15 cellular contexts compared by ENCODE assay signal in genomic region chr4:40718571-40718970, GRCh38. TPM values are rescaled to one million over a fixed set of nuclear protein-coding genes. Genes with fewer than 3 reads are reported as not detected.
DNase-seq lines count a peak whose midpoint lies in the region; ATAC-seq and TF ChIP-seq lines count a peak whose summit lies in the region.
"Had no signal": no experiment of that assay in that cellular context is flagged by ENCODE, and none has a peak within 500 bp of the region (broad histone marks: within the 10 kb centered on the region; RNA-seq: fewer than 3 reads in every experiment).

No MANE protein-coding gene starts in this region.

- H3K9me3 ChIP-seq in esophagus squamous epithelium (no peaks in the 10 kb centered on the region), right atrium auricular region (no peaks in the 10 kb centered on the region)

- peak overlapping the region; percentile 43 for H3K27ac Mint-ChIP-seq in activated T-cell treated with anti-CD3 and anti-CD28 coated beads, Interleukin-2, amount 50 U/mL, for 72 hours
- H3K27ac Mint-ChIP-seq in type B pancreatic cell = peak overlapping the region; percentile 83
- H3K27ac Mint-ChIP-seq: activated naive CD8-positive, alpha-beta T cell; B cell had no signal

- no peaks in the 10 kb centered on the region for H3K27me3 ChIP-seq in esophagus squamous epithelium
- H3K27me3 ChIP-seq in right atrium auricular region = no peaks in the 10 kb centered on the region

- no peaks in the 10 kb centered on the region for H3K27me3 Mint-ChIP-seq in activated T-cell treated with anti-CD3 and anti-CD28 coated beads, Interleukin-2, amount 50 U/mL, for 72 hours (ENCODE audit: low read depth)
- no peaks in the 10 kb centered on the region for H3K27me3 Mint-ChIP-seq in type B pancreatic cell
- H3K27me3 Mint-ChIP-seq: activated naive CD8-positive, alpha-beta T cell; B cell had no signal

- H3K36me3 ChIP-seq in esophagus squamous epithelium = no peaks in the 10 kb centered on the region
- H3K36me3 ChIP-seq in right atrium auricular region = no peaks in the 10 kb centered on the region

- WGBS in esophagus squamous epithelium, 2 donors = 51 to 56% methylated on average over 3 of the region's 3 CpGs

- TF ChIP-seq CTCF in esophagus squamous epithelium (IDR thresholded peaks at IDR 0.05) = no peak
- no peak for TF ChIP-seq CTCF in type B pancreatic cell (conservative IDR thresholded peaks at IDR 0.05)
- no peak for TF ChIP-seq CTCF in right atrium auricular region (IDR thresholded peaks at IDR 0.05)

- peak overlapping the region in 1 of 2 donors; percentile 24 for H3K4me3 Mint-ChIP-seq in activated T-cell treated with anti-CD3 and anti-CD28 coated beads, Interleukin-2, amount 50 U/mL, for 72 hours
- peak overlapping the region; percentile 53 for H3K4me3 Mint-ChIP-seq in type B pancreatic cell
- H3K4me3 Mint-ChIP-seq: activated naive CD8-positive, alpha-beta T cell; B cell had no signal

- H3K9me3 Mint-ChIP-seq in activated T-cell treated with anti-CD3 and anti-CD28 coated beads, Interleukin-2, amount 50 U/mL, for 72 hours = no peaks in the 10 kb centered on the region
- no peaks in the 10 kb centered on the region for H3K9me3 Mint-ChIP-seq in type B pancreatic cell

- H3K4me1 ChIP-seq in esophagus squamous epithelium (peaks cover 3 to 39% (median 4%) of the 10 kb centered on the region in 3 donors), right atrium auricular region (no peaks in the 10 kb centered on the region)

- DNase-seq in activated T-cell treated with anti-CD3 and anti-CD28 coated beads, Interleukin-2, amount 50 U/mL, for 72 hours = no peak
- no peak for DNase-seq in activated T-cell treated with anti-CD3 and anti-CD28 coated beads for 4 hours
- peak; percentile 69 to 79 for DNase-seq in NCI-H526 (lab: John Stamatoyannopoulos, UW)
- DNase-seq in esophagus squamous epithelium (lab: John Stamatoyannopoulos, UW) = no peak
- no peak for DNase-seq in type B pancreatic cell (ENCODE audit: extremely low spot score, unreplicated experiment)
- DNase-seq in right atrium auricular region (ENCODE audit: low spot score) = no peak
- DNase-seq in activated effector memory CD4-positive, alpha-beta T cell treated with Interleukin-2 at 50 U/mL for 16 hours = no peak
- DNase-seq: activated CD4-positive, CD25-positive, alpha-beta regulatory T cell treated with anti-CD3 and anti-CD28 coated beads, Interleukin-2, amount 50 U/mL, for 72 hours; effector memory CD4-positive, alpha-beta T cell; hippocampal formation; Right ventricle myocardium superior had no signal

- H3K36me3 Mint-ChIP-seq in activated T-cell treated with anti-CD3 and anti-CD28 coated beads, Interleukin-2, amount 50 U/mL, for 72 hours (ENCODE audit: insufficient read depth in 2 of 2) = no peaks in the 10 kb centered on the region
- no peaks in the 10 kb centered on the region for H3K36me3 Mint-ChIP-seq in type B pancreatic cell
- H3K36me3 Mint-ChIP-seq: activated naive CD8-positive, alpha-beta T cell had no signal

- intact Hi-C loops in esophagus squamous epithelium (cut with DNase I) = no loop called here

- no peak overlapping the region for H3K4me3 ChIP-seq in esophagus squamous epithelium
- H3K4me3 ChIP-seq in right atrium auricular region = no peak overlapping the region
- H3K4me3 ChIP-seq: smooth muscle cell had no signal

- ATAC-seq in activated T-cell treated with anti-CD3 and anti-CD28 coated beads, Interleukin-2, amount 50 U/mL, for 72 hours (replicated peaks in 1 of 2) = no peak
- no peak for ATAC-seq in HG03280 (IDR thresholded peaks at IDR 0.05; ENCODE audit: unreplicated experiment)

- peaks cover 30% of the 10 kb centered on the region for H3K4me1 Mint-ChIP-seq in activated T-cell treated with anti-CD3 and anti-CD28 coated beads, Interleukin-2, amount 50 U/mL, for 72 hours (ENCODE audit: low read depth)
- H3K4me1 Mint-ChIP-seq in type B pancreatic cell (ENCODE audit: unreplicated experiment) = peaks cover 22% of the 10 kb centered on the region

- TF ChIP-seq POLR2A in esophagus squamous epithelium (IDR thresholded peaks at IDR 0.05) = no peak

- H3K27ac ChIP-seq in esophagus squamous epithelium = peak overlapping the region in 3 of 4 donors; percentile 52 to 80 (median 65)
- H3K27ac ChIP-seq in right atrium auricular region = no peak overlapping the region

RNA-seq across cellular contexts. Expression of gene NSUN7, which starts 31.2 kb away (rescaled TPM):
- total RNA-seq in activated T-cell treated with anti-CD3 and anti-CD28 coated beads, Interleukin-2, amount 50 U/mL, for 72 hours = 1 to 10 TPM; 4.5 to 6.7 TPM
- total RNA-seq in esophagus squamous epithelium (1 to 10 TPM; 2.1 to 4.2 (median 2.7) TPM), type B pancreatic cell (ENCODE audit: low replicate concordance) (8.3 and 12.3 TPM in 2 replicates), right atrium auricular region (1 to 10 TPM; 1.9 to 9.8 TPM)

Comparison
In these comparisons a context has a peak if more than half of its experiments do, and no peak if none do; other contexts are left out.
1. DNase-seq: peak in NCI-H526 (2 of 2); none in activated T-cell treated with anti-CD3 and anti-CD28 coated beads, Interleukin-2, amount 50 U/mL, for 72 hours (0 of 2), activated T-cell treated with anti-CD3 and anti-CD28 coated beads for 4 hours (single experiment), esophagus squamous epithelium (single experiment), type B pancreatic cell (single experiment), right atrium auricular region (single experiment) and activated effector memory CD4-positive, alpha-beta T cell treated with Interleukin-2 at 50 U/mL for 16 hours (single experiment).
2. H3K27ac ChIP-seq: peak in esophagus squamous epithelium (3 of 4); none in right atrium auricular region (0 of 2).